1 cellular context compared by ENCODE assay signal in genomic region chr17:75959046-75959838, GRCh38.
A peak's percentile ranks its signal among the peaks of the same experiment; 100 is the strongest.
TF ChIP-seq lines count a peak whose summit lies in the region.

No MANE protein-coding gene starts in this region.

TF ChIP-seq in HepG2, 621 proteins besides CTCF, POLR2A, EP300 and RAD21 (continued from another document):
- TF ChIP-seq NFAT5 (CRISPR knock-in tag; IDR thresholded peaks at IDR 0.05) (no peak), MBD4 (IDR thresholded peaks at IDR 0.05; ENCODE audit: borderline replicate concordance, low read length) (0 out of 2 replicates have a peak, but pooled peaks have one; percentile 37), SAP130 (CRISPR knock-in tag; IDR thresholded peaks at IDR 0.05; ENCODE audit: low read depth) (peak; percentile 53; the same call in 1 of the 2 replicates), BRD4 (CRISPR knock-in tag; IDR thresholded peaks at IDR 0.05) (no peak)
